ENCODE assay signal across 32 cellular contexts in the genomic region with DNA sequence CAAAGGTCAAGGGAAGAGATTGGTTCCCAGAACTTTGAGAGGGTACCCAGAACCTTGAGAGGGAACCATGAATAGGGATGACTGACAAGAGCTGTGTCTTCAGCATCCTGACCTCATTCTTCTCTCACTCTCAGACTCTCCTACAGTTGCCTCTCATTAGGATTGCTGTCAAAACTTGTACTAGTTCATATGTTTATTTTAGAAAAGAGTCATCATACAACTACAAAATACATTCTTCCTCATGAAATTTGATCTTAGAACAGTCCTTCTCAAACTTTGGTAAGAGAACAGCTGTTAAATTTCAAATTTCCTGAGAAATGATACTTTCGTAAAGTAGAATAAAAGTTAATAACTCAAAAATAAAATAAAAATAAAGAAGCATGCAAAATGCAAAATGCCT.
"Had no signal": no experiment of that assay in that cellular context is flagged by ENCODE, and none has a peak within 500 bp of the region (broad histone marks: within the 10 kb centered on the region; RNA-seq: fewer than 3 reads in every experiment).

No MANE protein-coding gene starts in this region.

- H2AFZ ChIP-seq: neural progenitor cell, parathyroid adenoma had no signal

- H3K4me3 ChIP-seq: colonic mucosa, esophagus squamous epithelium, heart right ventricle, left lung, mucosa of descending colon, neural progenitor cell, right lobe of liver, smooth muscle cell, testis, tibial artery had no signal

- H3K27ac ChIP-seq: colonic mucosa, esophagus squamous epithelium, foreskin keratinocyte, heart right ventricle, left lung, neural progenitor cell, parathyroid adenoma, right lobe of liver, testis, tibial artery had no signal

- H3K4me3 Mint-ChIP-seq: mesothelial cell of epicardium; naive thymus-derived CD4-positive, alpha-beta T cell; nephron; neural progenitor cell; stimulated activated effector memory CD8-positive, alpha-beta T cell treated with anti-CD3 and anti-CD28 coated beads, Interleukin-12 subunit alpha, Interleukin-12 subunit beta, amount 100 ng/mL, for 72 hours; type B pancreatic cell had no signal

- H3K27me3 Mint-ChIP-seq: naive thymus-derived CD4-positive, alpha-beta T cell; progenitor cell of endocrine pancreas; type B pancreatic cell had no signal

- H3K27ac Mint-ChIP-seq: mesothelial cell of epicardium; naive thymus-derived CD4-positive, alpha-beta T cell; nephron; neural progenitor cell; progenitor cell of endocrine pancreas; stimulated activated effector memory CD8-positive, alpha-beta T cell treated with anti-CD3 and anti-CD28 coated beads, Interleukin-12 subunit alpha, Interleukin-12 subunit beta, amount 100 ng/mL, for 72 hours; type B pancreatic cell had no signal

- H3K9me3 ChIP-seq: colonic mucosa, esophagus squamous epithelium, heart right ventricle, left lung, mucosa of descending colon, right lobe of liver, testis, tibial artery had no signal

- H3K4me1 Mint-ChIP-seq: mesothelial cell of epicardium; naive thymus-derived CD4-positive, alpha-beta T cell; nephron; neural progenitor cell; stimulated activated effector memory CD8-positive, alpha-beta T cell treated with anti-CD3 and anti-CD28 coated beads, Interleukin-12 subunit alpha, Interleukin-12 subunit beta, amount 100 ng/mL, for 72 hours had no signal

- H3K36me3 Mint-ChIP-seq: mesothelial cell of epicardium; naive thymus-derived CD4-positive, alpha-beta T cell; neural progenitor cell; stimulated activated effector memory CD8-positive, alpha-beta T cell treated with anti-CD3 and anti-CD28 coated beads, Interleukin-12 subunit alpha, Interleukin-12 subunit beta, amount 100 ng/mL, for 72 hours; type B pancreatic cell had no signal

- H3K9me3 Mint-ChIP-seq: mesothelial cell of epicardium, nephron, neural progenitor cell, type B pancreatic cell had no signal

- FAIRE-seq: endothelial cell of umbilical vein, islet of Langerhans had no signal

- H3K4me2 ChIP-seq: neural progenitor cell, smooth muscle cell had no signal

- H3K9ac ChIP-seq: neural progenitor cell, parathyroid adenoma had no signal

- DNase-seq: colonic mucosa; dermis blood vessel endothelial cell; effector memory CD4-positive, alpha-beta T cell; erythroblast; esophagus squamous epithelium; foreskin keratinocyte; glutamatergic neuron; heart right ventricle; hippocampal formation; left cardiac atrium; left lung; mesenchymal stem cell; mucosa of descending colon; naive thymus-derived CD4-positive, alpha-beta T cell; right lobe of liver; stimulated activated CD4-positive, alpha-beta T cell treated with anti-CD3 and anti-CD28 coated beads, Interleukin-12 subunit alpha, Interleukin-12 subunit beta, amount 100 ng/mL, for 4 hours; stimulated activated CD4-positive, alpha-beta T cell treated with anti-CD3 and anti-CD28 coated beads, Interleukin-1b, Interleukin-23, amount 100 ng/mL, for 48 hours; stimulated activated CD4-positive, alpha-beta T cell treated with anti-CD3 and anti-CD28 coated beads, Interleukin-4, amount 100 ng/mL, for 24 hours; stimulated activated naive CD4-positive, alpha-beta T cell treated with Interleukin-2 at 50 U/mL for 16 hours; substantia nigra; testis; tibial artery had no signal

- H3K36me3 ChIP-seq: colonic mucosa, esophagus squamous epithelium, heart right ventricle, left lung, neural progenitor cell, right lobe of liver, tibial artery had no signal

- ATAC-seq: foreskin keratinocyte; heart right ventricle; left cardiac atrium; left lung; mucosa of descending colon; naive thymus-derived CD4-positive, alpha-beta T cell; right lobe of liver; stimulated activated effector memory CD8-positive, alpha-beta T cell treated with anti-CD3 and anti-CD28 coated beads, Interleukin-12 subunit alpha, Interleukin-12 subunit beta, amount 100 ng/mL, for 72 hours had no signal

- H3K4me1 ChIP-seq: colonic mucosa, esophagus squamous epithelium, foreskin keratinocyte, heart right ventricle, left lung, neural progenitor cell, parathyroid adenoma, right lobe of liver, testis, tibial artery had no signal

- H3K27me3 ChIP-seq: colonic mucosa, esophagus squamous epithelium, foreskin keratinocyte, heart right ventricle, left lung, neural progenitor cell, right lobe of liver, testis, tibial artery had no signal
